Comparison of ENCODE assay signal across 1 cellular context in the genomic region with DNA sequence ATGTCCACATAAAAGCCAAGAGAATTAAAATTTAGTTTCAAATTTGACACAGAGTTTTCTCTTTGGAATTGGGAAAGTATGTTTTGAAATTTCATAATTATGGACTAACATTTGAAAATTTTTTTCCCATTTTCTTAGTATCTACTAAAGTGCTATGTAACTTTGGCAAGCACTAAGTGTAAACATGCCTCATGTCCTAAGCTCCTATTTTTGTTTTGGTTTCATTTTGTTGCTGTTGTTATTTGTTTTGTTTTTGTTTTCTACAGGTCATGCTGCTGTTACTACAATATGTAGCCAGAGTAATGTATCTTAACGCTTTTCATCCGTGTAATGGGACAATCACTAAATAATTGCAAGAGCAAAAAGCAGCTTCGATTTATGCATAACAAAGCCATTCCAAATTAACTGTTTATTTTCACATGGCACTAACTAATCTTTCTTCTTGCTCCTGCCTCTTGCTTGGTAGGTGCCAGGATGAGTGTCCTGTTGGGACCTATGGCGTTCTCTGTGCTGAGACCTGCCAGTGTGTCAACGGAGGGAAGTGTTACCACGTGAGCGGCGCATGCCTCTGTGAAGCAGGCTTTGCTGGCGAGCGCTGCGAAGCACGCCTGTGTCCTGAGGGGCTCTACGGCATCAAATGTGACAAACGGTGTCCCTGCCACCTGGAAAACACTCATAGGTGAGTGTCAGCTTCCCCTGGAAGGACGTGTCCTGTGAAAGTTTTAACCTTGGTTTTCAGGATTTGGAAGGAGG.
TF ChIP-seq lines count a peak whose summit lies in the region.

No MANE protein-coding gene starts in this region.

TF ChIP-seq in H1, 55 proteins besides CTCF, POLR2A, EP300 and RAD21:
- TF ChIP-seq TEAD4 (IDR thresholded peaks at IDR 0.05; ENCODE audit: low read depth, low read length) (no peak), SIX5 (IDR thresholded peaks at IDR 0.05; ENCODE audit: low read depth, low read length) (no peak), SIN3A (conservative IDR thresholded peaks at IDR 0.05 in 1 of 2, IDR thresholded peaks at IDR 0.05 in 1 of 2; ENCODE audit: low read depth in 1 of 2, low read length in 2 of 2) (no peak), SUZ12 (IDR thresholded peaks at IDR 0.05; ENCODE audit: low read length) (no peak), JUN (IDR thresholded peaks at IDR 0.05; ENCODE audit: low read depth, low read length) (no peak), ZNF274 (IDR thresholded peaks at IDR 0.05; ENCODE audit: borderline replicate concordance, extremely low read depth, low read length) (no peak), CREB1 (IDR thresholded peaks at IDR 0.05) (no peak), TBP (IDR thresholded peaks at IDR 0.05; ENCODE audit: low read depth, low read length) (no peak), BRCA1 (IDR thresholded peaks at IDR 0.05; ENCODE audit: low read depth, low read length) (no peak), FOSL1 (IDR thresholded peaks at IDR 0.05; ENCODE audit: insufficient read depth, low read depth, low read length) (no peak), SP1 (IDR thresholded peaks at IDR 0.05; ENCODE audit: low read depth, low read length) (no peak), KDM4A (IDR thresholded peaks at IDR 0.05; ENCODE audit: low read depth, low read length, severe bottlenecking) (no peak), RBBP5 (IDR thresholded peaks at IDR 0.05; ENCODE audit: borderline replicate concordance, low read depth, low read length) (no peak), POU5F1 (IDR thresholded peaks at IDR 0.05; ENCODE audit: low read depth, low read length) (no peak), CBX8 (IDR thresholded peaks at IDR 0.05; ENCODE audit: borderline replicate concordance, low read depth, low read length) (no peak)
TF ChIP-seq in H1: peak in this region for 0.
